11 cellular contexts compared by ENCODE assay signal in the genomic region with DNA sequence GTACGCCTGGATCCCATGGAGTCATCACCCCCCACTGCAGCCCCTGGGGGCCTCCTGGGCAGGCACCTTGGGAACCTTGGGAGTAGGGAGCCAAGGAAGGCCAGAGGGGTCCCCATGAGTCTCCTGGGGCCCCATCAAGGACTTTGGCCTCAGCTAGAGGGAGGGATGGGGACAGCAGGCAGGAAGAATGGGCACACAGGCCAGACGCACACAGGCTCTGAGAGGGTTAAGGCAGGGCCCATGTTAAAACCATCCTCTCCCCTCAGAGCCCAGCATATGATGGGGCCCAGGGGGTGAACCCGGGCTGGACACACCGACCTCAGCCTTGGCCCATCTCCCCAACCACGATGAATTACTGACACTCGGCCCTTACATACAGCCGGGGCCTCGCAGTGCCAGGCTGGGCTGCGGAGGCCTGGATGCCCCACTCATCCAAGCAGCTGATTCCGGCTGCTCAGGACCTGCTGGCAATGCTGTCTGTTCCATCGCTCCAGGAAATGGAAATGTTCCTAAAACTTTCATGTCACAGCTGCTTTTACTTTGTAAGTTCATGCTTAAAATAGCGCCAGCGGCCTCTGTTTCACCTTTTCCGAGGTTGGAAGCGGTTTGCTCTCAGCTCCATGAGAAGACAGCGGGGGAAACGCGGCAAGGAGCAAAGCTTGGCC. TPM values are rescaled to one million over a fixed set of nuclear protein-coding genes. Genes with fewer than 3 reads are reported as not detected.
DNase-seq lines count a peak whose midpoint lies in the region; ATAC-seq and TF ChIP-seq lines count a peak whose summit lies in the region.
"Had no signal": no experiment of that assay in that cellular context is flagged by ENCODE, and none has a peak within 500 bp of the region (broad histone marks: within the 10 kb centered on the region; RNA-seq: fewer than 3 reads in every experiment).

No MANE protein-coding gene starts in this region.

- H3K36me3 ChIP-seq in Peyer's patch (no peaks in the 10 kb centered on the region), endodermal cell (ENCODE audit: control insufficient read depth, insufficient read depth, low read length) (no peaks in the 10 kb centered on the region), thyroid gland (no peaks in the 10 kb centered on the region)

- H3K4me3 Mint-ChIP-seq in endodermal cell (no peak overlapping the region), mesothelial cell of epicardium (peak overlapping the region; percentile 31)
- H3K4me3 Mint-ChIP-seq: activated naive CD8-positive, alpha-beta T cell; stimulated activated naive CD8-positive, alpha-beta T cell treated with anti-CD3 and anti-CD28 coated beads, Interleukin-15, amount 100 ng/mL, for 72 hours had no signal

- H3K27me3 Mint-ChIP-seq in endodermal cell (ENCODE audit: insufficient read depth) (peaks cover 43% of the 10 kb centered on the region), mesothelial cell of epicardium (ENCODE audit: low read depth) (no peaks in the 10 kb centered on the region)

- peak in 2 of 3 donors; percentile 46 to 47 for DNase-seq in Peyer's patch
- DNase-seq in endodermal cell, result peak; percentile 39
- DNase-seq in mesothelial cell of epicardium (ENCODE audit: low spot score in 2 of 2, unreplicated experiment in 2 of 2), result no peak
- DNase-seq in thyroid gland, result no peak
- DNase-seq in globus pallidus (ENCODE audit: low spot score), result no peak
- no peak for DNase-seq in dermis blood vessel endothelial cell
- DNase-seq in HPDE6-E6E7 (ENCODE audit: extremely low spot score), result no peak

- H3K9me3 Mint-ChIP-seq in endodermal cell (no peaks in the 10 kb centered on the region), mesothelial cell of epicardium (no peaks in the 10 kb centered on the region)
- H3K9me3 Mint-ChIP-seq: stimulated activated naive CD8-positive, alpha-beta T cell treated with anti-CD3 and anti-CD28 coated beads, Interleukin-15, amount 100 ng/mL, for 72 hours had no signal

- TF ChIP-seq POLR2A in Peyer's patch (IDR thresholded peaks at IDR 0.05), result no peak
- TF ChIP-seq POLR2A in thyroid gland (IDR thresholded peaks at IDR 0.05), result no peak

- WGBS in endodermal cell (ENCODE audit: insufficient coverage in 1 of 2, insufficient read length in 1 of 2), 2 experiments, result 91 to 94% methylated on average over 14 to 18 of the region's 18 CpGs
- WGBS in thyroid gland, 2 donors, result 71 to 75% methylated on average over 8 to 18 of the region's 18 CpGs

- no peaks in the 10 kb centered on the region for H3K27me3 ChIP-seq in Peyer's patch
- H3K27me3 ChIP-seq in endodermal cell (ENCODE audit: control insufficient read depth, insufficient read depth, low read length, poor library complexity, severe bottlenecking), result peaks cover 18% of the 10 kb centered on the region
- no peaks in the 10 kb centered on the region for H3K27me3 ChIP-seq in thyroid gland

- TF ChIP-seq CTCF in Peyer's patch (IDR thresholded peaks at IDR 0.05), result no peak
- TF ChIP-seq CTCF in endodermal cell (conservative IDR thresholded peaks at IDR 0.05), result no peak
- no peak for TF ChIP-seq CTCF in mesothelial cell of epicardium (IDR thresholded peaks at IDR 0.05; ENCODE audit: unreplicated experiment)
- TF ChIP-seq CTCF in thyroid gland (IDR thresholded peaks at IDR 0.05), result no peak

- H3K4me3 ChIP-seq in Peyer's patch (no peak overlapping the region), endodermal cell (ENCODE audit: low read length) (no peak overlapping the region), thyroid gland (replicated peaks in 1 of 3) (no peak overlapping the region)

- no peak for ATAC-seq in GM18867 (IDR thresholded peaks at IDR 0.05; ENCODE audit: unreplicated experiment)
- ATAC-seq: stimulated activated naive CD8-positive, alpha-beta T cell treated with anti-CD3 and anti-CD28 coated beads, Interleukin-15, amount 100 ng/mL, for 72 hours had no signal

- intact Hi-C loops in thyroid gland (cut with DNase I), result no loop called here

- H3K9me3 ChIP-seq in Peyer's patch, result no peaks in the 10 kb centered on the region
- H3K9me3 ChIP-seq in endodermal cell (ENCODE audit: control insufficient read depth, low read length), result no peaks in the 10 kb centered on the region
- H3K9me3 ChIP-seq in thyroid gland, result no peaks in the 10 kb centered on the region

- H3K27ac Mint-ChIP-seq in endodermal cell (no peak overlapping the region), mesothelial cell of epicardium (peak overlapping the region; percentile 96)
- H3K27ac Mint-ChIP-seq: activated naive CD8-positive, alpha-beta T cell; stimulated activated naive CD8-positive, alpha-beta T cell treated with anti-CD3 and anti-CD28 coated beads, Interleukin-15, amount 100 ng/mL, for 72 hours had no signal

- H3K4me1 ChIP-seq in Peyer's patch (peaks cover 0 to 43% (median 4%) of the 10 kb centered on the region in 4 donors), endodermal cell (ENCODE audit: control insufficient read depth, insufficient read depth, low read length) (peaks cover 16% of the 10 kb centered on the region), thyroid gland (peaks cover 20 to 53% of the 10 kb centered on the region in 2 donors)

- H3K27ac ChIP-seq in Peyer's patch, result peak overlapping the region; percentile 53 to 78 (median 58)
- no peak overlapping the region for H3K27ac ChIP-seq in endodermal cell (ENCODE audit: low read depth, low read length)
- H3K27ac ChIP-seq in thyroid gland, result peak overlapping the region; percentile 56 to 78 (median 65)
- H3K27ac ChIP-seq: KMS-11 had no signal

- H3K36me3 Mint-ChIP-seq in endodermal cell (ENCODE audit: low read depth) (no peaks in the 10 kb centered on the region), mesothelial cell of epicardium (no peaks in the 10 kb centered on the region)
- H3K36me3 Mint-ChIP-seq: activated naive CD8-positive, alpha-beta T cell had no signal

- H3K4me1 Mint-ChIP-seq in endodermal cell (peaks cover 11% of the 10 kb centered on the region), mesothelial cell of epicardium (peaks cover 52% of the 10 kb centered on the region)
- H3K4me1 Mint-ChIP-seq: stimulated activated naive CD8-positive, alpha-beta T cell treated with anti-CD3 and anti-CD28 coated beads, Interleukin-15, amount 100 ng/mL, for 72 hours had no signal

- H3K9ac ChIP-seq in endodermal cell (ENCODE audit: extremely low read depth, low read length, poor library complexity, severe bottlenecking), result no peak overlapping the region
- H3K9ac ChIP-seq: KMS-11 had no signal

RNA-seq across cellular contexts. Expression of a gene that starts 17.3 kb away (rescaled TPM):
- total RNA-seq in Peyer's patch, result 10 to 100 TPM; 33.8 to 76.4 (median 38.1) TPM
- 10 to 100 TPM; 20.7 to 26.7 TPM for total RNA-seq in endodermal cell
- polyA plus RNA-seq in endodermal cell (2013, experiment 1 of 2), result 21.7 TPM
- polyA plus RNA-seq in endodermal cell (2013, experiment 2 of 2), result 20.9 TPM
- total RNA-seq in mesothelial cell of epicardium, result 36.4 to 41.8 TPM (median 41.0 TPM) in 3 replicates
- total RNA-seq in thyroid gland, result 10 to 100 TPM; 30.4 to 75.8 (median 41.1) TPM
- 24.1 and 32.8 TPM in 2 replicates for total RNA-seq in dermis blood vessel endothelial cell

Comparison
In these comparisons a context has a peak if more than half of its experiments do, and no peak if none do; other contexts are left out.
1. DNase-seq: peak in Peyer's patch (2 of 3) and endodermal cell (single experiment); none in mesothelial cell of epicardium (0 of 2), thyroid gland (0 of 2), globus pallidus (single experiment), dermis blood vessel endothelial cell (single experiment) and HPDE6-E6E7 (single experiment).